Comparison of ENCODE assay signal across 8 cellular contexts in genomic region chr20:13771853-13772453, GRCh38. TPM values are rescaled to one million over a fixed set of nuclear protein-coding genes. Genes with fewer than 3 reads are reported as not detected.
DNase-seq lines count a peak whose midpoint lies in the region; ATAC-seq, FAIRE-seq and TF ChIP-seq lines count a peak whose summit lies in the region.

No MANE protein-coding gene starts in this region.

- H3K4me2 ChIP-seq in neural cell (ENCODE audit: low read length): no peak overlapping the region

- intact Hi-C loops in A673 (cut with micrococcal nuclease; ENCODE audit: unreplicated experiment): loop anchor here (1.0 to 10.0 kb wide), 4 partner anchors 317 to 800 kb away; no protein-coding TSS in a partner anchor

- H3K27me3 ChIP-seq in A673 (replicated peaks; ENCODE audit: insufficient read depth, low read depth, low read length, poor library complexity) (no peaks in the 10 kb centered on the region), neural cell (ENCODE audit: insufficient read depth, low read depth, low read length) (no peaks in the 10 kb centered on the region)

- H3K36me3 ChIP-seq in A673 (ENCODE audit: insufficient read depth, low read length, poor library complexity, severe bottlenecking) (peaks cover 86% of the 10 kb centered on the region), neural cell (ENCODE audit: insufficient read depth, low read length) (peaks cover 10% of the 10 kb centered on the region)

- no peak overlapping the region for H3K4me3 ChIP-seq in A673 (ENCODE audit: low read depth, low read length, poor library complexity, severe bottlenecking)
- no peak overlapping the region for H3K4me3 ChIP-seq in neural cell (ENCODE audit: low read length)

- peaks cover 23% of the 10 kb centered on the region for H3K4me1 ChIP-seq in A673 (ENCODE audit: insufficient read depth, low read length, poor library complexity, severe bottlenecking)

- H3K9ac ChIP-seq in neural cell (ENCODE audit: low read length): no peak overlapping the region

- peak overlapping the region; percentile 67 for H3K27ac ChIP-seq in A673 (ENCODE audit: low read depth, low read length, poor library complexity, severe bottlenecking)
- no peak overlapping the region for H3K27ac ChIP-seq in neural cell (ENCODE audit: low read length)

- TF ChIP-seq EP300 in neural cell (conservative IDR thresholded peaks at IDR 0.05; ENCODE audit: poor library complexity, severe bottlenecking): no peak

- DNase-seq in A673 (ENCODE audit: low spot score): peak; percentile 77
- no peak for DNase-seq in GM18507 (ENCODE audit: extremely low spot score, insufficient read length, low read depth)
- peak; percentile 58 for DNase-seq in NCI-H2227 (lab: John Stamatoyannopoulos, UW; ENCODE audit: unreplicated experiment)
- DNase-seq in activated CD8-positive, alpha-beta memory T cell treated with anti-CD3 and anti-CD28 coated beads, Interleukin-2, amount 50 U/mL, for 4 hours: no peak
- no peak for DNase-seq in activated gamma-delta T cell treated with Interleukin-2 at 50 U/mL for 16 hours

- peak; percentile 70 for FAIRE-seq in GM18507 (lab: Jason Lieb, UNC)
- peak; percentile 88 for FAIRE-seq in colon (lab: Jason Lieb, UNC)

- no peaks in the 10 kb centered on the region for H3K9me2 ChIP-seq in neural cell (ENCODE audit: insufficient read depth, low read length)

- BruUV-seq in A673 (replicated peaks; lab: Mats Ljungman, UMichigan): no TSS peak

- H3K9me3 ChIP-seq in A673 (ENCODE audit: low read depth, low read length, poor library complexity, severe bottlenecking) (peaks cover 2% of the 10 kb centered on the region), neural cell (ENCODE audit: low read length) (no peaks in the 10 kb centered on the region)

- POLR2A ChIA-PET in A673 (lab: Charles Lee; ENCODE audit: low non-redundant PET): interaction anchor here (0.6 to 0.7 kb wide), 3 partner anchors 13 to 653 kb away, joined by 3 to 11 read pairs (median 3); partner anchors contain the start of genes NDUFAF5 and TASP1

- H3F3A ChIP-seq in neural cell (ENCODE audit: insufficient read depth, low read length, poor library complexity, severe bottlenecking): no peaks in the 10 kb centered on the region

- peak; percentile 62 for TF ChIP-seq RAD21 in neural cell (conservative IDR thresholded peaks at IDR 0.05)

- no peaks in the 10 kb centered on the region for H3K79me2 ChIP-seq in neural cell (replicated peaks; ENCODE audit: insufficient read depth, low read length)

- no peak for ATAC-seq in HG02588 (IDR thresholded peaks at IDR 0.05; ENCODE audit: unreplicated experiment)

- H4K20me1 ChIP-seq in neural cell (ENCODE audit: insufficient read depth): no peaks in the 10 kb centered on the region

- TF ChIP-seq CTCF in A673 (conservative IDR thresholded peaks at IDR 0.05; ENCODE audit: low read depth, low read length) (peak; percentile 59; the same call in 1 of the 2 replicates), neural cell (IDR thresholded peaks at IDR 0.05; ENCODE audit: poor library complexity, severe bottlenecking) (peak; percentile 65)

- no peak overlapping the region for H2AFZ ChIP-seq in neural cell (ENCODE audit: low read depth, low read length)

- CTCF ChIA-PET in A673 (lab: Charles Lee): interaction anchor here (0.6 to 1.4 kb wide), 8 partner anchors 16 to 1831 kb away, joined by 3 to 13 read pairs (median 6); no protein-coding TSS in a partner anchor

TF ChIP-seq in neural cell, 6 proteins besides CTCF, POLR2A, EP300 and RAD21:
- TF ChIP-seq MXI1 (conservative IDR thresholded peaks at IDR 0.05; ENCODE audit: poor library complexity, severe bottlenecking): no peak
- TF ChIP-seq SMC3 (conservative IDR thresholded peaks at IDR 0.05; ENCODE audit: poor library complexity): peak; percentile 67
- TF ChIP-seq TAF1 (IDR thresholded peaks at IDR 0.05; ENCODE audit: low read depth): no peak

RNA-seq across cellular contexts. Expression of gene ESF1, which starts 12.8 kb away (rescaled TPM):
- 29.4 and 34.7 TPM in 2 replicates for total RNA-seq in A673 (2021)
- 6.4 and 10.0 TPM in 2 replicates for polyA plus RNA-seq in neural cell
- 17.8 and 23.5 TPM in 2 replicates for polyA minus RNA-seq in neural cell

RNA-seq across cellular contexts. Expression of gene NDUFAF5, which starts 12.9 kb away (rescaled TPM):
- 49.6 and 57.1 TPM in 2 replicates for total RNA-seq in A673 (2021)
- 65.8 and 103 TPM in 2 replicates for polyA plus RNA-seq in neural cell
- polyA minus RNA-seq in neural cell: 61.4 and 75.4 TPM in 2 replicates

Comparison
In these comparisons a context has a peak if more than half of its experiments do, and no peak if none do; other contexts are left out.
1. DNase-seq: peak in A673 (single experiment) and NCI-H2227 (single experiment); none in GM18507 (single experiment), activated CD8-positive, alpha-beta memory T cell treated with anti-CD3 and anti-CD28 coated beads, Interleukin-2, amount 50 U/mL, for 4 hours (single experiment) and activated gamma-delta T cell treated with Interleukin-2 at 50 U/mL for 16 hours (single experiment).